ENCODE assay signal across 11 cellular contexts in the genomic region with DNA sequence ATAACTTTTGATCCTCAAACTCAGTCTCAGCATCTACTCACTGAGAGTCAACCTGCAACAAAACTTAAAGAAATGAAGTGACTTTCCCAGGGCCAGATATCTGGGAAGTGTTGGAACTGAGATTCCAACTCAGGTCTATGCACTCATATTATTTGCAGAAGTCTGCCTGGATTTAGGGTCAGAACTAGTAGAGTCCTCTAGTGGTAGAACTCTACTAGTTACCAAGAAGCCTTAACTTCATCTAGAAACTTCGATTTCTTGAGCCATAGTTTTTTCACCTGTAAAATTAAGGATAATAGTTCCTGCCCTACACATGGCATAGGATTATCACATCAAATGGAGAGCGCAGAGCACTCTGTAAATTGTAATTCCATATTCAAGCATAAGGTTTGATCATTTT. TPM values are rescaled to one million over a fixed set of nuclear protein-coding genes. Genes with fewer than 3 reads are reported as not detected.
DNase-seq lines count a peak whose midpoint lies in the region; ATAC-seq, FAIRE-seq and TF ChIP-seq lines count a peak whose summit lies in the region.
"Had no signal": no experiment of that assay in that cellular context is flagged by ENCODE, and none has a peak within 500 bp of the region (broad histone marks: within the 10 kb centered on the region; RNA-seq: fewer than 3 reads in every experiment).

No MANE protein-coding gene starts in this region.

- no peak overlapping the region for H3K27ac Mint-ChIP-seq in activated CD8-positive, alpha-beta T cell treated with anti-CD3 and anti-CD28 coated beads for 36 hours
- no peak overlapping the region for H3K27ac Mint-ChIP-seq in activated CD8-positive, alpha-beta T cell treated with anti-CD3 and anti-CD28 coated beads, Interleukin-2, amount 10 ng/mL, durations not matched to agents 7 days and 5 days
- no peak overlapping the region for H3K27ac Mint-ChIP-seq in type B pancreatic cell

- FAIRE-seq in RCC 7860 (lab: Jason Lieb, UNC) = peak; percentile 15

- ATAC-seq in activated CD8-positive, alpha-beta T cell treated with anti-CD3 and anti-CD28 coated beads for 36 hours = no peak
- no peak for ATAC-seq in activated CD8-positive, alpha-beta T cell treated with anti-CD3 and anti-CD28 coated beads, Interleukin-2, amount 10 ng/mL, durations not matched to agents 7 days and 5 days
- no peak for ATAC-seq in GM21723 (IDR thresholded peaks at IDR 0.05; ENCODE audit: unreplicated experiment)
- ATAC-seq in GM18858 (IDR thresholded peaks at IDR 0.05; ENCODE audit: unreplicated experiment) = no peak
- ATAC-seq: Right ventricle myocardium inferior had no signal

- no peak overlapping the region for H3K4me3 Mint-ChIP-seq in activated CD8-positive, alpha-beta T cell treated with anti-CD3 and anti-CD28 coated beads for 36 hours
- no peak overlapping the region for H3K4me3 Mint-ChIP-seq in activated CD8-positive, alpha-beta T cell treated with anti-CD3 and anti-CD28 coated beads, Interleukin-2, amount 10 ng/mL, durations not matched to agents 7 days and 5 days
- H3K4me3 Mint-ChIP-seq in type B pancreatic cell = no peak overlapping the region

- H3K36me3 Mint-ChIP-seq in activated CD8-positive, alpha-beta T cell treated with anti-CD3 and anti-CD28 coated beads for 36 hours (ENCODE audit: low read depth) = no peaks in the 10 kb centered on the region
- no peaks in the 10 kb centered on the region for H3K36me3 Mint-ChIP-seq in activated CD8-positive, alpha-beta T cell treated with anti-CD3 and anti-CD28 coated beads, Interleukin-2, amount 10 ng/mL, durations not matched to agents 7 days and 5 days (ENCODE audit: low read depth)
- no peaks in the 10 kb centered on the region for H3K36me3 Mint-ChIP-seq in type B pancreatic cell

- intact Hi-C loops in activated CD8-positive, alpha-beta T cell treated with anti-CD3 and anti-CD28 coated beads for 36 hours (cut with micrococcal nuclease) = no loop called here

- H3K4me1 Mint-ChIP-seq in activated CD8-positive, alpha-beta T cell treated with anti-CD3 and anti-CD28 coated beads for 36 hours (ENCODE audit: low read depth) = peaks cover 2% of the 10 kb centered on the region
- no peaks in the 10 kb centered on the region for H3K4me1 Mint-ChIP-seq in activated CD8-positive, alpha-beta T cell treated with anti-CD3 and anti-CD28 coated beads, Interleukin-2, amount 10 ng/mL, durations not matched to agents 7 days and 5 days (ENCODE audit: low read depth)
- no peaks in the 10 kb centered on the region for H3K4me1 Mint-ChIP-seq in type B pancreatic cell (ENCODE audit: unreplicated experiment)

- H3K4me3 ChIP-seq in fibroblast of pulmonary artery (replicated peaks; ENCODE audit: low read depth, low read length) = no peak overlapping the region

- CTCF ChIA-PET in activated CD8-positive, alpha-beta T cell treated with anti-CD3 and anti-CD28 coated beads for 36 hours (lab: Charles Lee) = interaction anchor here (0.7 to 0.9 kb wide), 2 partner anchors 11 to 15 kb away, joined by 3 read pairs; no protein-coding TSS in a partner anchor
- CTCF ChIA-PET in activated CD8-positive, alpha-beta T cell treated with anti-CD3 and anti-CD28 coated beads, Interleukin-2, amount 10 ng/mL, durations not matched to agents 7 days and 5 days (lab: Charles Lee) = interaction anchor here (1.0 to 1.3 kb wide), 3 partner anchors 22 to 111 kb away, joined by 3 read pairs; no protein-coding TSS in a partner anchor

- DNase-seq in activated CD8-positive, alpha-beta T cell treated with anti-CD3 and anti-CD28 coated beads for 36 hours = no peak
- DNase-seq in activated CD8-positive, alpha-beta T cell treated with anti-CD3 and anti-CD28 coated beads, Interleukin-2, amount 10 ng/mL, durations not matched to agents 7 days and 5 days = no peak
- DNase-seq in RCC 7860 (ENCODE audit: low spot score) (peak; percentile 24), fibroblast of pulmonary artery (ENCODE audit: low read depth) (peak; percentile 6), type B pancreatic cell (ENCODE audit: extremely low spot score, unreplicated experiment) (no peak), NCI-H2171 (lab: John Stamatoyannopoulos, UW) (no peak)
- DNase-seq: C1 segment of cervical spinal cord had no signal

- TF ChIP-seq CTCF in activated CD8-positive, alpha-beta T cell treated with anti-CD3 and anti-CD28 coated beads for 36 hours (IDR thresholded peaks at IDR 0.05) = peak; percentile 37
- TF ChIP-seq CTCF in fibroblast of pulmonary artery (IDR thresholded peaks at IDR 0.05; ENCODE audit: low read length, missing control alignments) = peak; percentile 23
- peak; percentile 41 for TF ChIP-seq CTCF in type B pancreatic cell (conservative IDR thresholded peaks at IDR 0.05)

- H3K9me3 Mint-ChIP-seq in activated CD8-positive, alpha-beta T cell treated with anti-CD3 and anti-CD28 coated beads for 36 hours = no peaks in the 10 kb centered on the region
- no peaks in the 10 kb centered on the region for H3K9me3 Mint-ChIP-seq in activated CD8-positive, alpha-beta T cell treated with anti-CD3 and anti-CD28 coated beads, Interleukin-2, amount 10 ng/mL, durations not matched to agents 7 days and 5 days (ENCODE audit: insufficient read depth)
- H3K9me3 Mint-ChIP-seq in type B pancreatic cell = no peaks in the 10 kb centered on the region

- H3K27me3 Mint-ChIP-seq in activated CD8-positive, alpha-beta T cell treated with anti-CD3 and anti-CD28 coated beads for 36 hours = peaks cover 17% of the 10 kb centered on the region
- peaks cover 29% of the 10 kb centered on the region for H3K27me3 Mint-ChIP-seq in activated CD8-positive, alpha-beta T cell treated with anti-CD3 and anti-CD28 coated beads, Interleukin-2, amount 10 ng/mL, durations not matched to agents 7 days and 5 days (ENCODE audit: low read depth)
- H3K27me3 Mint-ChIP-seq in type B pancreatic cell = peaks cover 12% of the 10 kb centered on the region

- POLR2A ChIA-PET in activated CD8-positive, alpha-beta T cell treated with anti-CD3 and anti-CD28 coated beads for 36 hours (lab: Charles Lee) = no interaction called here
- POLR2A ChIA-PET in activated CD8-positive, alpha-beta T cell treated with anti-CD3 and anti-CD28 coated beads, Interleukin-2, amount 10 ng/mL, durations not matched to agents 7 days and 5 days (lab: Charles Lee) = no interaction called here

RNA-seq across cellular contexts. Expression of a gene that starts 23.4 kb away (rescaled TPM):
- total RNA-seq in activated CD8-positive, alpha-beta T cell treated with anti-CD3 and anti-CD28 coated beads for 36 hours = not detected
- total RNA-seq in activated CD8-positive, alpha-beta T cell treated with anti-CD3 and anti-CD28 coated beads, Interleukin-2, amount 10 ng/mL, durations not matched to agents 7 days and 5 days = not detected
- total RNA-seq in type B pancreatic cell (ENCODE audit: low replicate concordance) = 0.43 TPM in 1 of 2 replicates, not detected in the other
- total RNA-seq: HT1080, Right ventricle myocardium inferior had no signal

RNA-seq across cellular contexts. Expression of a gene that starts 28.2 kb away (rescaled TPM):
- not detected for total RNA-seq in activated CD8-positive, alpha-beta T cell treated with anti-CD3 and anti-CD28 coated beads for 36 hours
- total RNA-seq in activated CD8-positive, alpha-beta T cell treated with anti-CD3 and anti-CD28 coated beads, Interleukin-2, amount 10 ng/mL, durations not matched to agents 7 days and 5 days = not detected
- not detected in 2 replicates for total RNA-seq in type B pancreatic cell (ENCODE audit: low replicate concordance)
- total RNA-seq: HT1080, Right ventricle myocardium inferior had no signal

RNA-seq across cellular contexts. Expression of a gene that starts 45.1 kb away (rescaled TPM):
- not detected for total RNA-seq in activated CD8-positive, alpha-beta T cell treated with anti-CD3 and anti-CD28 coated beads for 36 hours
- total RNA-seq in activated CD8-positive, alpha-beta T cell treated with anti-CD3 and anti-CD28 coated beads, Interleukin-2, amount 10 ng/mL, durations not matched to agents 7 days and 5 days = not detected
- not detected in 2 replicates for total RNA-seq in type B pancreatic cell (ENCODE audit: low replicate concordance)
- total RNA-seq: HT1080, Right ventricle myocardium inferior had no signal

RNA-seq across cellular contexts. Expression of a gene that starts 55.4 kb away (rescaled TPM):
- total RNA-seq in activated CD8-positive, alpha-beta T cell treated with anti-CD3 and anti-CD28 coated beads for 36 hours = not detected
- not detected for total RNA-seq in activated CD8-positive, alpha-beta T cell treated with anti-CD3 and anti-CD28 coated beads, Interleukin-2, amount 10 ng/mL, durations not matched to agents 7 days and 5 days
- total RNA-seq in type B pancreatic cell (ENCODE audit: low replicate concordance) = not detected in 2 replicates
- total RNA-seq: HT1080, Right ventricle myocardium inferior had no signal

Comparison
In these comparisons a context has a peak if more than half of its experiments do, and no peak if none do; other contexts are left out.
1. DNase-seq: peak in RCC 7860 (single experiment) and fibroblast of pulmonary artery (single experiment); none in activated CD8-positive, alpha-beta T cell treated with anti-CD3 and anti-CD28 coated beads for 36 hours (single experiment), activated CD8-positive, alpha-beta T cell treated with anti-CD3 and anti-CD28 coated beads, Interleukin-2, amount 10 ng/mL, durations not matched to agents 7 days and 5 days (single experiment), type B pancreatic cell (single experiment) and NCI-H2171 (single experiment).
2. Peak in every context shown above with its lines, with median percentiles within 50 percentile points of each other: CTCF ChIP-seq.